1 cellular context compared by ENCODE assay signal in genomic region chr1:13228343-13228781, GRCh38.
TF ChIP-seq lines count a peak whose summit lies in the region.

No MANE protein-coding gene starts in this region.

TF ChIP-seq in HepG2, 621 proteins besides CTCF, POLR2A, EP300 and RAD21:
- TF ChIP-seq EEA1 (CRISPR knock-in tag; IDR thresholded peaks at IDR 0.05; ENCODE audit: borderline replicate concordance) (no peak), ZBTB1 (CRISPR knock-in tag; IDR thresholded peaks at IDR 0.05; ENCODE audit: borderline replicate concordance) (no peak), ZFP1 (CRISPR knock-in tag; IDR thresholded peaks at IDR 0.05) (no peak), CEBPZ (IDR thresholded peaks at IDR 0.05; ENCODE audit: low read length) (no peak), ZNF558 (CRISPR knock-in tag; IDR thresholded peaks at IDR 0.05; ENCODE audit: borderline replicate concordance) (no peak), RFXAP (CRISPR knock-in tag; IDR thresholded peaks at IDR 0.05; ENCODE audit: borderline replicate concordance) (no peak), ZBTB7A (CRISPR knock-in tag; IDR thresholded peaks at IDR 0.05) (no peak), ZNF17 (CRISPR knock-in tag; IDR thresholded peaks at IDR 0.05) (no peak), RARG (CRISPR knock-in tag; IDR thresholded peaks at IDR 0.05; ENCODE audit: low read depth) (no peak), ZNF564 (CRISPR knock-in tag; IDR thresholded peaks at IDR 0.05) (no peak), ZNF484 (CRISPR knock-in tag; IDR thresholded peaks at IDR 0.05; ENCODE audit: borderline replicate concordance, low read depth) (no peak), ZNF768 (CRISPR knock-in tag; IDR thresholded peaks at IDR 0.05) (no peak), CCDC6 (CRISPR knock-in tag; IDR thresholded peaks at IDR 0.05) (no peak), ZNF577 (CRISPR knock-in tag; IDR thresholded peaks at IDR 0.05; ENCODE audit: borderline replicate concordance, low read depth) (no peak), ZNF207 (IDR thresholded peaks at IDR 0.05; ENCODE audit: borderline replicate concordance) (no peak), ATF7 (IDR thresholded peaks at IDR 0.05) (no peak), ATF7 (CRISPR knock-in tag; IDR thresholded peaks at IDR 0.05) (no peak), ZNF235 (CRISPR knock-in tag; IDR thresholded peaks at IDR 0.05; ENCODE audit: borderline replicate concordance) (no peak), IRF2 (CRISPR knock-in tag; IDR thresholded peaks at IDR 0.05) (no peak), TRIM22 (IDR thresholded peaks at IDR 0.05) (no peak)
